ENCODE assay signal across 13 cellular contexts in genomic region chr3:11995061-11995460, GRCh38. TPM values are rescaled to one million over a fixed set of nuclear protein-coding genes. Genes with fewer than 3 reads are reported as not detected.
DNase-seq lines count a peak whose midpoint lies in the region; TF ChIP-seq lines count a peak whose summit lies in the region.
"Had no signal": no experiment of that assay in that cellular context is flagged by ENCODE, and none has a peak within 500 bp of the region (broad histone marks: within the 10 kb centered on the region; RNA-seq: fewer than 3 reads in every experiment).

No MANE protein-coding gene starts in this region.

- DNase-seq in D341Med (ENCODE audit: low spot score): peak; percentile 33
- peak; percentile 5 for DNase-seq in LHCN-M2 (ENCODE audit: low read depth)
- peak; percentile 94 to 97 for DNase-seq in NCI-H524 (lab: John Stamatoyannopoulos, UW)
- DNase-seq in ecto neural progenitor cell (ENCODE audit: low spot score): peak; percentile 63
- DNase-seq in smooth muscle cell (lab: John Stamatoyannopoulos, UW; ENCODE audit: unreplicated experiment): no peak
- no peak for DNase-seq in neuronal stem cell (ENCODE audit: low spot score)
- no peak for DNase-seq in effector CD8-positive, alpha-beta T cell (lab: John Stamatoyannopoulos, UW)
- no peak for DNase-seq in stimulated activated CD4-positive, alpha-beta T cell treated with anti-CD3 and anti-CD28 coated beads, Interleukin-15, amount 100 ng/mL, for 24 hours
- DNase-seq: activated CD8-positive, alpha-beta T cell treated with anti-CD3 and anti-CD28 coated beads, Interleukin-2, amount 10 ng/mL, durations not matched to agents 7 days and 5 days; activated gamma-delta T cell treated with Interleukin-2 at 50 U/mL for 16 hours; immature natural killer cell; MG63; stimulated activated CD4-positive, alpha-beta T cell treated with anti-CD3 and anti-CD28 coated beads, Interleukin-2, amount 100 ng/mL, for 48 hours had no signal

- H3K23ac ChIP-seq in neuronal stem cell (ENCODE audit: low read depth, low read length, poor library complexity): no peak overlapping the region

- no peak overlapping the region for H4K8ac ChIP-seq in neuronal stem cell (ENCODE audit: low read depth, low read length)

- no peak overlapping the region for H3K14ac ChIP-seq in neuronal stem cell (ENCODE audit: low read length)

- H3K36me3 ChIP-seq in smooth muscle cell (ENCODE audit: low read depth) (no peaks in the 10 kb centered on the region), neuronal stem cell (replicated peaks in 1 of 2; ENCODE audit: control insufficient read depth in 2 of 2, insufficient read depth in 2 of 2, low read length in 2 of 2) (no peaks in the 10 kb centered on the region)
- H3K36me3 ChIP-seq: MG63 had no signal

- H3K27ac ChIP-seq in smooth muscle cell (ENCODE audit: low read depth) (no peak overlapping the region), neuronal stem cell (replicated peaks; ENCODE audit: low read length) (no peak overlapping the region)

- H2AFZ ChIP-seq in smooth muscle cell (ENCODE audit: low read depth) (no peak overlapping the region), neuronal stem cell (ENCODE audit: low read length) (no peak overlapping the region)

- H3K4me3 ChIP-seq in smooth muscle cell (no peak overlapping the region), neuronal stem cell (ENCODE audit: low read length in 2 of 2) (no peak overlapping the region)
- H3K4me3 ChIP-seq: MG63 had no signal

- H3K4me1 ChIP-seq in smooth muscle cell (ENCODE audit: low read depth) (no peaks in the 10 kb centered on the region), neuronal stem cell (ENCODE audit: control insufficient read depth in 2 of 2, insufficient read depth in 1 of 2, low read depth in 1 of 2, low read length in 2 of 2) (peaks cover 0 to 3% of the 10 kb centered on the region in 2 donors)

- H3K27me3 ChIP-seq in smooth muscle cell (ENCODE audit: low read depth) (peaks cover 15% of the 10 kb centered on the region), neuronal stem cell (ENCODE audit: control insufficient read depth in 3 of 3, insufficient read depth in 3 of 3, low read depth in 1 of 3, low read length in 3 of 3) (peaks cover 0 to 10% (median 0%) of the 10 kb centered on the region in 3 experiments)
- H3K27me3 ChIP-seq: MG63 had no signal

- H2AK5ac ChIP-seq in neuronal stem cell (ENCODE audit: low read depth, low read length): no peak overlapping the region

- no peak for TF ChIP-seq CTCF in smooth muscle cell (IDR thresholded peaks at IDR 0.05; ENCODE audit: borderline replicate concordance, insufficient read depth, poor library complexity, severe bottlenecking)

- no peak overlapping the region for H2BK12ac ChIP-seq in neuronal stem cell (ENCODE audit: low read length)

- no peak overlapping the region for H3K18ac ChIP-seq in neuronal stem cell (ENCODE audit: low read length)

- H4K20me1 ChIP-seq in smooth muscle cell (ENCODE audit: low read depth): no peaks in the 10 kb centered on the region

- H2BK5ac ChIP-seq in neuronal stem cell (ENCODE audit: low read length): no peak overlapping the region

- H3K4me2 ChIP-seq in smooth muscle cell: no peak overlapping the region
- no peak overlapping the region for H3K4me2 ChIP-seq in neuronal stem cell (ENCODE audit: insufficient read depth, low read length, poor library complexity, severe bottlenecking)

- no peaks in the 10 kb centered on the region for H3K79me1 ChIP-seq in neuronal stem cell (ENCODE audit: low read depth, low read length)

- no peak overlapping the region for H4K91ac ChIP-seq in neuronal stem cell (ENCODE audit: low read depth, low read length, poor library complexity)

- H3K4ac ChIP-seq in neuronal stem cell (ENCODE audit: low read length): no peak overlapping the region

- H3F3A ChIP-seq in smooth muscle cell (ENCODE audit: low read depth): no peaks in the 10 kb centered on the region

- H3K9ac ChIP-seq in smooth muscle cell (ENCODE audit: low read depth) (no peak overlapping the region), neuronal stem cell (ENCODE audit: low read depth, low read length, poor library complexity) (no peak overlapping the region)

- 14% methylated on average over 5 of the region's 5 CpGs for WGBS in smooth muscle cell (ENCODE audit: low lambda C conversion rate)
- no CpG with 5 or more reads among the region's 5 CpGs for WGBS in neuronal stem cell (ENCODE audit: extremely low coverage in 2 of 2, insufficient read length in 2 of 2, insufficient replicate concordance in 1 of 2), 2 donors

- H2BK15ac ChIP-seq in neuronal stem cell (ENCODE audit: low read length): no peak overlapping the region

- no peaks in the 10 kb centered on the region for H3K79me2 ChIP-seq in smooth muscle cell (ENCODE audit: low read depth)

- H2BK120ac ChIP-seq in neuronal stem cell (ENCODE audit: low read depth, low read length): no peak overlapping the region

- H3K9me3 ChIP-seq in smooth muscle cell (replicated peaks; ENCODE audit: low read depth) (no peaks in the 10 kb centered on the region), neuronal stem cell (replicated peaks in 1 of 2; ENCODE audit: control insufficient read depth in 2 of 2, insufficient read depth in 1 of 2, low read depth in 1 of 2, low read length in 2 of 2) (no peaks in the 10 kb centered on the region)
- H3K9me3 ChIP-seq: MG63 had no signal

RNA-seq across cellular contexts. Expression of gene SYN2, which starts 9.1 kb away (rescaled TPM):
- not detected in 2 replicates for total RNA-seq in LHCN-M2 (2014; rRNA removed)
- 0.04 TPM for polyA plus RNA-seq in LHCN-M2 (2012)
- total RNA-seq in smooth muscle cell: 0.54 and 0.94 TPM in 2 replicates
- 0.39 and 1.9 TPM in 2 replicates for polyA plus RNA-seq in smooth muscle cell
- 1.3 TPM for polyA plus RNA-seq in neuronal stem cell (2013, experiment 1 of 2)
- polyA plus RNA-seq in neuronal stem cell (2013, experiment 2 of 2): 1.3 TPM
- total RNA-seq: activated CD8-positive, alpha-beta T cell treated with anti-CD3 and anti-CD28 coated beads, Interleukin-2, amount 10 ng/mL, durations not matched to agents 7 days and 5 days had no signal
- polyA plus RNA-seq: immature natural killer cell had no signal

Comparison
In these comparisons a context has a peak if more than half of its experiments do, and no peak if none do; other contexts are left out.
1. DNase-seq: peak in D341Med (single experiment), LHCN-M2 (single experiment), NCI-H524 (2 of 2) and ecto neural progenitor cell (single experiment); none in smooth muscle cell (single experiment), neuronal stem cell (single experiment), effector CD8-positive, alpha-beta T cell (single experiment) and stimulated activated CD4-positive, alpha-beta T cell treated with anti-CD3 and anti-CD28 coated beads, Interleukin-15, amount 100 ng/mL, for 24 hours (single experiment).